In genomic region chr11:47864910-47865309, GRCh38 we compare ENCODE assay signal across 11 cellular contexts. TPM values are rescaled to one million over a fixed set of nuclear protein-coding genes. Genes with fewer than 3 reads are reported as not detected.
DNase-seq lines count a peak whose midpoint lies in the region; ATAC-seq and TF ChIP-seq lines count a peak whose summit lies in the region.
"Had no signal": no experiment of that assay in that cellular context is flagged by ENCODE, and none has a peak within 500 bp of the region (broad histone marks: within the 10 kb centered on the region; RNA-seq: fewer than 3 reads in every experiment).

No MANE protein-coding gene starts in this region.

- ATAC-seq in Panc1, result no peak
- ATAC-seq in HG03025 (IDR thresholded peaks at IDR 0.05; ENCODE audit: low FRiP score, unreplicated experiment), result no peak

- no peaks in the 10 kb centered on the region for H3K79me2 ChIP-seq in hepatocyte

- H3K4me3 Mint-ChIP-seq in type B pancreatic cell, result peak overlapping the region; percentile 16

- in situ Hi-C loops in Panc1 (cut with HindIII; ENCODE audit: low pct_unique_long_range_greater_than_20kb, low sequenced_read_pairs), result no loop called here

- peak overlapping the region; percentile 52 for H3K27ac ChIP-seq in left ventricle myocardium inferior (replicated peaks)
- H3K27ac ChIP-seq in right atrium auricular region, result peak overlapping the region in 1 of 2 donors; percentile 43
- peak overlapping the region; percentile 71; the same call in 1 of the 2 replicates for H3K27ac ChIP-seq in Panc1 (ENCODE audit: low read length)
- peak overlapping the region; percentile 7 for H3K27ac ChIP-seq in hepatocyte
- H3K27ac ChIP-seq: C4-2B had no signal

- H3K27me3 Mint-ChIP-seq in type B pancreatic cell, result no peaks in the 10 kb centered on the region

- POLR2A ChIA-PET in Panc1 (lab: Charles Lee), result no interaction called here

- BruUV-seq in Panc1 (replicated peaks; lab: Mats Ljungman, UMichigan), result no TSS peak

- H3K4me1 ChIP-seq in left ventricle myocardium inferior (peaks cover 7% of the 10 kb centered on the region), right atrium auricular region (peaks cover 0 to 8% of the 10 kb centered on the region in 2 donors), Panc1 (ENCODE audit: control insufficient read depth, insufficient read depth, low read length) (peaks cover 13% of the 10 kb centered on the region), hepatocyte (ENCODE audit: insufficient read depth) (peaks cover 3% of the 10 kb centered on the region)

- peaks cover 6% of the 10 kb centered on the region for H3K9me3 Mint-ChIP-seq in type B pancreatic cell

- intact Hi-C loops in left ventricle myocardium inferior (cut with micrococcal nuclease) (no loop called here), Panc1 (cut with micrococcal nuclease; ENCODE audit: unreplicated experiment) (no loop called here), head of caudate nucleus (cut with DNase I) (no loop called here)

- H3K4me2 ChIP-seq in hepatocyte, result no peak overlapping the region

- H3K4me1 Mint-ChIP-seq in type B pancreatic cell (ENCODE audit: unreplicated experiment), result peaks cover 33% of the 10 kb centered on the region

- H3K9me3 ChIP-seq in left ventricle myocardium inferior (replicated peaks) (no peaks in the 10 kb centered on the region), right atrium auricular region (no peaks in the 10 kb centered on the region), Panc1 (ENCODE audit: control insufficient read depth, insufficient read depth, low read depth, low read length) (0 out of 2 replicates have a peak, but pooled peaks cover 4% of the 10 kb centered on the region), hepatocyte (ENCODE audit: low read depth) (no peaks in the 10 kb centered on the region)

- CTCF ChIA-PET in Panc1 (lab: Charles Lee), result no interaction called here

- H3K36me3 ChIP-seq in left ventricle myocardium inferior, result no peaks in the 10 kb centered on the region
- H3K36me3 ChIP-seq in right atrium auricular region, result no peaks in the 10 kb centered on the region
- no peaks in the 10 kb centered on the region for H3K36me3 ChIP-seq in Panc1 (ENCODE audit: control insufficient read depth, insufficient read depth, low read length)
- no peaks in the 10 kb centered on the region for H3K36me3 ChIP-seq in hepatocyte (replicated peaks; ENCODE audit: insufficient read depth, low read depth)
- H3K36me3 ChIP-seq: HAP-1 had no signal

- no peaks in the 10 kb centered on the region for H4K20me1 ChIP-seq in hepatocyte (ENCODE audit: insufficient read depth, poor library complexity, severe bottlenecking)

- no peaks in the 10 kb centered on the region for H3K9me2 ChIP-seq in hepatocyte (replicated peaks; ENCODE audit: insufficient read depth)

- H3K4me3 ChIP-seq in left ventricle myocardium inferior (no peak overlapping the region), right atrium auricular region (no peak overlapping the region), Panc1 (ENCODE audit: low read depth in 2 of 2, low read length in 2 of 2) (no peak overlapping the region), hepatocyte (no peak overlapping the region)
- H3K4me3 ChIP-seq: HAP-1 had no signal

- DNase-seq in left ventricle myocardium inferior, result no peak
- no peak for DNase-seq in right atrium auricular region (ENCODE audit: low spot score)
- no peak for DNase-seq in Panc1 (ENCODE audit: low read depth, low spot score)
- DNase-seq in hepatocyte (ENCODE audit: low spot score), result no peak
- no peak for DNase-seq in type B pancreatic cell (ENCODE audit: extremely low spot score, unreplicated experiment)
- no peak for DNase-seq in midbrain (lab: John Stamatoyannopoulos, UW)
- no peak for DNase-seq in head of caudate nucleus
- DNase-seq: NCI-H2107 had no signal

- no peaks in the 10 kb centered on the region for H3K27me3 ChIP-seq in left ventricle myocardium inferior (ENCODE audit: low read depth)
- no peaks in the 10 kb centered on the region for H3K27me3 ChIP-seq in right atrium auricular region
- H3K27me3 ChIP-seq in Panc1 (ENCODE audit: control insufficient read depth, insufficient read depth, low read length), result no peaks in the 10 kb centered on the region
- no peaks in the 10 kb centered on the region for H3K27me3 ChIP-seq in hepatocyte

- 71% methylated on average over 5 of the region's 5 CpGs for WGBS in hepatocyte (ENCODE audit: low lambda C conversion rate, missing lambda C conversion rate)

- peak overlapping the region; percentile 8 for H3K27ac Mint-ChIP-seq in type B pancreatic cell

- H3K36me3 Mint-ChIP-seq in type B pancreatic cell, result no peaks in the 10 kb centered on the region

- H2AFZ ChIP-seq in hepatocyte, result no peak overlapping the region

- TF ChIP-seq CTCF in left ventricle myocardium inferior (IDR thresholded peaks at IDR 0.05; ENCODE audit: borderline replicate concordance) (no peak), right atrium auricular region (IDR thresholded peaks at IDR 0.05) (no peak), Panc1 (IDR thresholded peaks at IDR 0.05) (no peak), hepatocyte (IDR thresholded peaks at IDR 0.05; ENCODE audit: poor library complexity) (no peak), type B pancreatic cell (conservative IDR thresholded peaks at IDR 0.05) (no peak)

RNA-seq across cellular contexts. Expression of gene NUP160, which starts 16.8 kb away (rescaled TPM):
- total RNA-seq in left ventricle myocardium inferior (12.8 TPM), right atrium auricular region (10 to 100 TPM in 1 of 2 donors, 1 to 10 TPM in 1; 7.1 to 11.7 TPM), Panc1 (2021; ENCODE audit: unreplicated experiment) (46.3 TPM), hepatocyte (32.6 and 38.1 TPM in 2 replicates), type B pancreatic cell (ENCODE audit: low replicate concordance) (50.2 and 69.9 TPM in 2 replicates)
- 30.6 TPM for polyA plus RNA-seq in Panc1 (2012; ENCODE audit: insufficient read length)
- 21.0 and 21.9 TPM in 2 replicates for polyA plus RNA-seq in hepatocyte
